ENCODE assay signal across 11 cellular contexts in the genomic region with DNA sequence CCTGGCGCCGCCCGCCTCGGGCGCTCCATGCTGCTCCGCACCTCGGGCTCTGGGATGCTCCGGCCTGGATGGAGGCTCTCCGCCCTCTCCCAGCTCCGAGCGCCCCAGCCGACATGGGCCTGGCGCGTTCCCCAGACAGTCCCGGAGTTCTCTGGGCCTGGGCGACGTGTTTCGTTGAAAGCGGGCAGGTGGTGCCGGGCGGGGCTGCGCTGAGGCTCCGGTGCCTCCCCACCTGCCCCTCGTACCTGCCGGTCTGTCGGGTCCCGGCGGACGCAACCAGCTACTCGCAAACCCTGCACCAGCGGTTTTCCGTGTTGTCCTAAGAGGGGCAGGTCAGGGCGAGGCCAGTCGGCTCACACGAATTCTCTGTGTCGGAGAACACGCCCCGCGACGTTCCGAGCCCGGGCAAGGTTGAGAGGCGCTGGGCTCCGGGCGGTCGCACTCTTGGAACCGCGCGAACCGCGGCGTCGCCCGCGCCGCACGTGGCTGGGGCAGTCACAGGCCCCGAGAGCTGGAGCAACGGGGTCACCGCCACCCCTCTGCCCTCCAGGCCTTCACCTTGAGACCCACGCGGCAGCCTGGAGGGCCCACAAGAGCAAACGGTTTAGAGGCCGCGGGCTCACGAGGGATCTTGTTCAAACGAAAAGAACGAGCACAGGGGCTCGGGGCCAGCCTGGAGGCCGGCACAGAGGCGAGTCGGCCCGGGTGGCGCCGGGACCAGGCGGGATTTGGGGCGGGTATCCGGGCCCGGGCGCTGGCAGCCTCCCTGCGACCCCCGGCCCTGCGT. TPM values are rescaled to one million over a fixed set of nuclear protein-coding genes. Genes with fewer than 3 reads are reported as not detected.
DNase-seq lines count a peak whose midpoint lies in the region; ATAC-seq, FAIRE-seq and TF ChIP-seq lines count a peak whose summit lies in the region.
"Had no signal": no experiment of that assay in that cellular context is flagged by ENCODE, and none has a peak within 500 bp of the region (broad histone marks: within the 10 kb centered on the region; RNA-seq: fewer than 3 reads in every experiment).

No MANE protein-coding gene starts in this region.

- TF ChIP-seq CTCF in bronchial epithelial cell (IDR thresholded peaks at IDR 0.05; ENCODE audit: insufficient read depth, low read length, severe bottlenecking) (no peak), keratinocyte (optimal IDR thresholded peaks at IDR 0.05 in 1 of 3, IDR thresholded peaks at IDR 0.05 in 1 of 3, conservative IDR thresholded peaks at IDR 0.05 in 1 of 3; ENCODE audit: extremely low read depth in 1 of 3, insufficient read depth in 2 of 3, low read length in 3 of 3) (no peak), GM10248 (IDR thresholded peaks at IDR 0.05; ENCODE audit: control extremely low read depth, extremely low read depth, low read depth, missing control alignments) (no peak)

- CTCF ChIA-PET in GM10248 (lab: Yijun Ruan, JAX) = interaction anchor here (1.6 to 1.8 kb wide), 2 partner anchors 16 to 32 kb away, joined by 5 to 7 read pairs; no protein-coding TSS in a partner anchor

- no peaks in the 10 kb centered on the region for H3K9me1 ChIP-seq in keratinocyte (ENCODE audit: control insufficient read depth, extremely low read depth, insufficient read depth, low read length)

- FAIRE-seq in bronchial epithelial cell (lab: Jason Lieb, UNC) = no peak
- no peak for FAIRE-seq in keratinocyte (lab: Jason Lieb, UNC)

- no peak for ATAC-seq in HG03565 (IDR thresholded peaks at IDR 0.05; ENCODE audit: unreplicated experiment)

- no peaks in the 10 kb centered on the region for H3K79me2 ChIP-seq in keratinocyte (ENCODE audit: control insufficient read depth, insufficient read depth, low read length)

- peak; percentile 62 for DNase-seq in DMS 273 (lab: John Stamatoyannopoulos, UW; ENCODE audit: unreplicated experiment)
- DNase-seq in DMS 273 treated with DMSO at 0.1 percent for 48 hours (lab: John Stamatoyannopoulos, UW) = no peak
- DNase-seq in bronchial epithelial cell (ENCODE audit: low read depth) = no peak
- no peak for DNase-seq in keratinocyte (ENCODE audit: low read depth, low spot score)
- no peak for DNase-seq in cortex of kidney (lab: John Stamatoyannopoulos, UW)
- DNase-seq in GM10248 (ENCODE audit: extremely low spot score) = no peak
- DNase-seq: NCI-H187 had no signal

- H3K4me3 ChIP-seq in bronchial epithelial cell (ENCODE audit: low read depth, low read length) (peak overlapping the region; percentile 41), keratinocyte (ENCODE audit: control insufficient read depth in 2 of 3, extremely low read depth in 1 of 3, insufficient read depth in 2 of 3, low read depth in 1 of 3, low read length in 3 of 3) (peak overlapping the region in 1 of 3 experiments; percentile 35), stomach smooth muscle (ENCODE audit: low read length in 2 of 2) (peak overlapping the region; percentile 82 to 94)

- H3K4me1 ChIP-seq in keratinocyte (ENCODE audit: control insufficient read depth, extremely low read depth, insufficient read depth, low read length) (peaks cover 13% of the 10 kb centered on the region), stomach smooth muscle (ENCODE audit: control insufficient read depth, insufficient read depth, low read length) (peaks cover 46% of the 10 kb centered on the region)

- no peaks in the 10 kb centered on the region for H3K27me3 ChIP-seq in bronchial epithelial cell (ENCODE audit: control insufficient read depth, insufficient read depth, low read length)
- peaks cover 96% of the 10 kb centered on the region for H3K27me3 ChIP-seq in keratinocyte (ENCODE audit: control insufficient read depth, extremely low read depth, insufficient read depth, low read length)
- peaks cover 0 to 3% of the 10 kb centered on the region in 2 donors for H3K27me3 ChIP-seq in stomach smooth muscle (ENCODE audit: control insufficient read depth in 1 of 2, insufficient read depth in 2 of 2, low read length in 2 of 2)

- no peak overlapping the region for H3K9ac ChIP-seq in keratinocyte (ENCODE audit: control insufficient read depth, extremely low read depth, insufficient read depth, low read length)
- peak overlapping the region; percentile 68 to 92 for H3K9ac ChIP-seq in stomach smooth muscle (ENCODE audit: low read length in 2 of 2)

- POLR2A ChIA-PET in GM10248 (lab: Yijun Ruan, JAX) = no interaction called here

- H3K36me3 ChIP-seq in bronchial epithelial cell (ENCODE audit: control insufficient read depth, insufficient read depth, low read length) (no peaks in the 10 kb centered on the region), keratinocyte (ENCODE audit: control insufficient read depth in 2 of 2, extremely low read depth in 1 of 2, insufficient read depth in 2 of 2, low read length in 2 of 2) (no peaks in the 10 kb centered on the region), stomach smooth muscle (ENCODE audit: control insufficient read depth in 2 of 2, insufficient read depth in 2 of 2, low read length in 2 of 2) (no peaks in the 10 kb centered on the region)

- peak overlapping the region; percentile 48 for H3K4me2 ChIP-seq in keratinocyte (ENCODE audit: control insufficient read depth, extremely low read depth, insufficient read depth, low read depth, low read length)

- H3K27ac ChIP-seq in keratinocyte (ENCODE audit: control insufficient read depth, insufficient read depth, low read length) (no peak overlapping the region), stomach smooth muscle (ENCODE audit: low read length) (peak overlapping the region; percentile 95)
- H3K27ac ChIP-seq: 22Rv1 had no signal

- H3K9me3 ChIP-seq in keratinocyte (ENCODE audit: control insufficient read depth, low read depth, low read length) (no peaks in the 10 kb centered on the region), stomach smooth muscle (ENCODE audit: control insufficient read depth in 2 of 2, low read length in 2 of 2) (no peaks in the 10 kb centered on the region)

- peak overlapping the region; percentile 2 for H2AFZ ChIP-seq in keratinocyte (ENCODE audit: control insufficient read depth, low read length)

- dilution Hi-C loops in keratinocyte (cut with MboI; ENCODE audit: extremely low pct_ligation_motif_present, low sequenced_read_pairs) = no loop called here

- H4K20me1 ChIP-seq in keratinocyte (ENCODE audit: control insufficient read depth, extremely low read depth, insufficient read depth, low read length) = peaks cover 2% of the 10 kb centered on the region

RNA-seq across cellular contexts. Expression of a gene that starts 4.2 kb away (rescaled TPM):
- total RNA-seq in bronchial epithelial cell = 3.7 and 4.2 TPM in 2 replicates
- polyA plus RNA-seq in keratinocyte = not detected in 3 replicates
- polyA plus RNA-seq in keratinocyte (2011; ENCODE audit: low read depth) = not detected
- polyA plus RNA-seq in keratinocyte (2011; cell fraction: cytosol; rRNA removed) = 0.02 and 0.03 TPM in 2 replicates
- polyA plus RNA-seq in keratinocyte (2011; cell fraction: nucleus; rRNA removed) = not detected in 2 replicates
- polyA plus RNA-seq in keratinocyte (2012; ENCODE audit: low replicate concordance) = not detected in 2 replicates
- polyA minus RNA-seq in keratinocyte = not detected in 3 replicates
- not detected for polyA minus RNA-seq in keratinocyte (2011; cell fraction: cytosol; rRNA and poly(A)+ RNA removed)
- polyA minus RNA-seq in keratinocyte (2011; cell fraction: nucleus; rRNA and poly(A)+ RNA removed) = 0.32 TPM in 1 of 2 replicates, not detected in the other
- total RNA-seq: activated naive CD4-positive, alpha-beta T cell treated with anti-CD3 and anti-CD28 coated beads, Interleukin-2, amount 50 U/mL, for 72 hours had no signal
